Comparison of ENCODE assay signal across 28 cellular contexts in genomic region chr11:8747173-8747572, GRCh38.
DNase-seq lines count a peak whose midpoint lies in the region; ATAC-seq, FAIRE-seq and TF ChIP-seq lines count a peak whose summit lies in the region.
"Had no signal": no experiment of that assay in that cellular context is flagged by ENCODE, and none has a peak within 500 bp of the region (broad histone marks: within the 10 kb centered on the region; RNA-seq: fewer than 3 reads in every experiment).

No MANE protein-coding gene starts in this region.

- no peak overlapping the region for H2BK5ac ChIP-seq in mesenchymal stem cell (ENCODE audit: low read depth, low read length, poor library complexity, severe bottlenecking)

- H3K27me3 Mint-ChIP-seq in astrocyte (ENCODE audit: low read depth, unreplicated experiment) = no peaks in the 10 kb centered on the region
- H3K27me3 Mint-ChIP-seq: brain had no signal

- H3K23ac ChIP-seq in mesenchymal stem cell (ENCODE audit: low read length in 2 of 2) = no peak overlapping the region

- no peak overlapping the region for H3K4ac ChIP-seq in mesenchymal stem cell (ENCODE audit: low read depth in 1 of 2, low read length in 2 of 2)

- H3K4me1 ChIP-seq in astrocyte (ENCODE audit: insufficient read depth, low read length) (peaks cover 11% of the 10 kb centered on the region), mucosa of descending colon (ENCODE audit: low read depth) (peaks cover 26% of the 10 kb centered on the region), uterus (peaks cover 0 to 3% of the 10 kb centered on the region in 2 donors), foreskin keratinocyte (peaks cover 12% of the 10 kb centered on the region), mesenchymal stem cell (ENCODE audit: control insufficient read depth, insufficient read depth, low read depth, low read length) (peaks cover 11% of the 10 kb centered on the region)
- H3K4me1 ChIP-seq: adrenal gland had no signal

- H3K4me3 Mint-ChIP-seq in astrocyte (ENCODE audit: unreplicated experiment) = no peak overlapping the region
- H3K4me3 Mint-ChIP-seq: activated CD8-positive, alpha-beta T cell treated with anti-CD3 and anti-CD28 coated beads for 36 hours; activated naive CD4-positive, alpha-beta T cell treated with anti-CD3 and anti-CD28 coated beads, Interleukin-2, amount 10 ng/mL, durations not matched to agents 7 days and 5 days; brain; HFFc6; stimulated activated naive CD8-positive, alpha-beta T cell treated with anti-CD3 and anti-CD28 coated beads, Interleukin-15, Interleukin-2, amounts not matched to agents 100 ng/mL and 50 ng/mL, for 24 hours; T-helper 2 cell treated with Interferon-gamma antibody and Interleukin-4, amounts not matched to agents 5 μg/mL and 100 μg/mL, for 36 hours had no signal

- no peak overlapping the region for H3K14ac ChIP-seq in mesenchymal stem cell (ENCODE audit: low read length in 2 of 2)

- H3K36me3 ChIP-seq in astrocyte (ENCODE audit: insufficient read depth, low read length) = peaks cover 5% of the 10 kb centered on the region
- H3K36me3 ChIP-seq in mucosa of descending colon (ENCODE audit: low read depth) = no peaks in the 10 kb centered on the region
- no peaks in the 10 kb centered on the region for H3K36me3 ChIP-seq in uterus
- H3K36me3 ChIP-seq in mesenchymal stem cell (ENCODE audit: control insufficient read depth in 1 of 2, insufficient read depth in 2 of 2, low read depth in 1 of 2, low read length in 2 of 2) = peaks cover 6 to 53% of the 10 kb centered on the region in 2 experiments
- H3K36me3 ChIP-seq: adrenal gland, Peyer's patch had no signal

- peaks cover 32% of the 10 kb centered on the region for H3K36me3 Mint-ChIP-seq in astrocyte (ENCODE audit: low read depth, unreplicated experiment)
- H3K36me3 Mint-ChIP-seq: activated naive CD4-positive, alpha-beta T cell treated with anti-CD3 and anti-CD28 coated beads, Interleukin-2, amount 10 ng/mL, durations not matched to agents 7 days and 5 days had no signal

- ATAC-seq in GM21786 (IDR thresholded peaks at IDR 0.05; ENCODE audit: unreplicated experiment) (peak; percentile 71), mucosa of descending colon (peak; percentile 76), foreskin keratinocyte (no peak)
- ATAC-seq: activated CD8-positive, alpha-beta T cell treated with anti-CD3 and anti-CD28 coated beads for 36 hours; gastroesophageal sphincter; left cardiac atrium had no signal

- peak overlapping the region; percentile 58 for H3K27ac Mint-ChIP-seq in astrocyte (ENCODE audit: unreplicated experiment)
- H3K27ac Mint-ChIP-seq: activated CD8-positive, alpha-beta T cell treated with anti-CD3 and anti-CD28 coated beads for 36 hours; activated naive CD4-positive, alpha-beta T cell treated with anti-CD3 and anti-CD28 coated beads, Interleukin-2, amount 10 ng/mL, durations not matched to agents 7 days and 5 days; HFFc6; stimulated activated naive CD8-positive, alpha-beta T cell treated with anti-CD3 and anti-CD28 coated beads, Interleukin-15, Interleukin-2, amounts not matched to agents 100 ng/mL and 50 ng/mL, for 24 hours; T-helper 2 cell treated with Interferon-gamma antibody and Interleukin-4, amounts not matched to agents 5 μg/mL and 100 μg/mL, for 36 hours had no signal

- no peak overlapping the region for H3K18ac ChIP-seq in mesenchymal stem cell (ENCODE audit: low read depth in 1 of 2, low read length in 2 of 2)

- no peak overlapping the region for H2BK12ac ChIP-seq in mesenchymal stem cell (ENCODE audit: low read length in 2 of 2)

- H3K27ac ChIP-seq in astrocyte (ENCODE audit: low read depth, low read length) (no peak overlapping the region), uterus (peak overlapping the region; percentile 6 to 11), foreskin keratinocyte (no peak overlapping the region), mesenchymal stem cell (ENCODE audit: low read length, poor library complexity, severe bottlenecking) (no peak overlapping the region)
- H3K27ac ChIP-seq: adrenal gland, C4-2B had no signal

- peaks cover 26% of the 10 kb centered on the region for H3K79me2 ChIP-seq in astrocyte (ENCODE audit: insufficient read depth, low read length)

- peaks cover 61% of the 10 kb centered on the region for H4K20me1 ChIP-seq in astrocyte (ENCODE audit: insufficient read depth, low read length)

- H4K8ac ChIP-seq in mesenchymal stem cell (ENCODE audit: low read length) = no peak overlapping the region

- no peaks in the 10 kb centered on the region for H3K27me3 ChIP-seq in astrocyte (ENCODE audit: insufficient read depth, low read length)
- no peaks in the 10 kb centered on the region for H3K27me3 ChIP-seq in uterus
- no peaks in the 10 kb centered on the region for H3K27me3 ChIP-seq in foreskin keratinocyte
- no peaks in the 10 kb centered on the region for H3K27me3 ChIP-seq in mesenchymal stem cell (ENCODE audit: control insufficient read depth in 1 of 2, insufficient read depth in 1 of 2, low read length in 2 of 2)
- H3K27me3 ChIP-seq: adrenal gland, gastroesophageal sphincter, Peyer's patch had no signal

- no peak for DNase-seq in astrocyte (ENCODE audit: low read depth)
- DNase-seq in mucosa of descending colon = no peak
- no peak for DNase-seq in uterus
- DNase-seq in foreskin keratinocyte = no peak
- no peak for DNase-seq in mesenchymal stem cell
- DNase-seq in cerebellum (ENCODE audit: low spot score) = no peak
- DNase-seq: activated CD4-positive, alpha-beta T cell treated with anti-CD3 and anti-CD28 coated beads for 1 hour; activated CD8-positive, alpha-beta T cell treated with anti-CD3 and anti-CD28 coated beads for 36 hours; activated naive CD4-positive, alpha-beta T cell treated with anti-CD3 and anti-CD28 coated beads, Interleukin-2, amount 10 ng/mL, durations not matched to agents 7 days and 5 days; adrenal gland; COR-L47; GOT3; HFFc6; left cardiac atrium; NCI-H1105 treated with DMSO at 0.1 percent for 48 hours; NCI-H1930; NCI-H524 treated with DMSO at 0.1 percent for 48 hours; NK-92 treated with Interleukin-12 subunit alpha and Interleukin-12 subunit beta, amount 100 ng/mL, for 24 hours; Peyer's patch; stimulated activated CD4-positive, alpha-beta T cell treated with anti-CD3 and anti-CD28 coated beads, Interleukin-1b, Interleukin-23, amount 100 ng/mL, for 48 hours had no signal

- H3K4me3 ChIP-seq in astrocyte (ENCODE audit: insufficient read depth, low read depth, low read length) (no peak overlapping the region), mucosa of descending colon (no peak overlapping the region), uterus (no peak overlapping the region), mesenchymal stem cell (ENCODE audit: insufficient read depth in 1 of 2, low read depth in 1 of 2, low read length in 2 of 2) (no peak overlapping the region)
- H3K4me3 ChIP-seq: adrenal gland, gastroesophageal sphincter, Peyer's patch, smooth muscle cell had no signal

- FAIRE-seq in astrocyte (lab: Jason Lieb, UNC) = no peak
- FAIRE-seq: endothelial cell of umbilical vein had no signal

- TF ChIP-seq POLR2A in uterus (IDR thresholded peaks at IDR 0.05) = no peak

- H4K91ac ChIP-seq in mesenchymal stem cell (ENCODE audit: low read length) = no peak overlapping the region

- H3K4me1 Mint-ChIP-seq in astrocyte (ENCODE audit: low read depth, unreplicated experiment) = peaks cover 6% of the 10 kb centered on the region
- H3K4me1 Mint-ChIP-seq: activated naive CD4-positive, alpha-beta T cell treated with anti-CD3 and anti-CD28 coated beads, Interleukin-2, amount 10 ng/mL, durations not matched to agents 7 days and 5 days; brain had no signal

- H3K4me2 ChIP-seq in astrocyte (ENCODE audit: low read length) = no peak overlapping the region
- no peak overlapping the region for H3K4me2 ChIP-seq in mesenchymal stem cell (ENCODE audit: low read length, poor library complexity, severe bottlenecking)
- H3K4me2 ChIP-seq: smooth muscle cell had no signal

- no peak for TF ChIP-seq CTCF in astrocyte (IDR thresholded peaks at IDR 0.05; ENCODE audit: insufficient read depth, low read depth, low read length)
- no peak for TF ChIP-seq CTCF in mucosa of descending colon (IDR thresholded peaks at IDR 0.05)
- no peak for TF ChIP-seq CTCF in uterus (IDR thresholded peaks at IDR 0.05)
- no peak for TF ChIP-seq CTCF in foreskin keratinocyte (conservative IDR thresholded peaks at IDR 0.05)

- H2BK15ac ChIP-seq in mesenchymal stem cell (ENCODE audit: low read depth, poor library complexity, severe bottlenecking) = no peak overlapping the region

- H3K9ac ChIP-seq in astrocyte (ENCODE audit: low read length) (no peak overlapping the region), mesenchymal stem cell (ENCODE audit: low read length) (no peak overlapping the region)

- H2BK120ac ChIP-seq in mesenchymal stem cell (ENCODE audit: low read depth, low read length) = no peak overlapping the region

- H3K9me3 ChIP-seq in astrocyte (ENCODE audit: insufficient read depth, low read depth, low read length) = no peaks in the 10 kb centered on the region
- no peaks in the 10 kb centered on the region for H3K9me3 ChIP-seq in mucosa of descending colon
- no peaks in the 10 kb centered on the region for H3K9me3 ChIP-seq in uterus
- no peaks in the 10 kb centered on the region for H3K9me3 ChIP-seq in mesenchymal stem cell (ENCODE audit: control insufficient read depth, low read length)
- H3K9me3 ChIP-seq: adrenal gland, gastroesophageal sphincter, Peyer's patch had no signal

- intact Hi-C loops in mucosa of descending colon (cut with DNase I, micrococcal nuclease) (no loop called here), uterus (cut with DNase I; ENCODE audit: low total_unique reads) (no loop called here)

- H2AFZ ChIP-seq in astrocyte (ENCODE audit: low read depth, low read length) = no peak overlapping the region
- H2AFZ ChIP-seq in mesenchymal stem cell (ENCODE audit: low read depth, low read length) = no peak overlapping the region

- no peaks in the 10 kb centered on the region for H3K9me3 Mint-ChIP-seq in astrocyte (ENCODE audit: unreplicated experiment)
- H3K9me3 Mint-ChIP-seq: activated CD8-positive, alpha-beta T cell treated with anti-CD3 and anti-CD28 coated beads for 36 hours; HFFc6; T-helper 2 cell treated with Interferon-gamma antibody and Interleukin-4, amounts not matched to agents 5 μg/mL and 100 μg/mL, for 36 hours had no signal

- peaks cover 35% of the 10 kb centered on the region for H3K79me1 ChIP-seq in mesenchymal stem cell (replicated peaks; ENCODE audit: low read length, poor library complexity, severe bottlenecking)

- H2AK5ac ChIP-seq in mesenchymal stem cell (ENCODE audit: low read length, severe bottlenecking) = no peak overlapping the region

Comparison
In these comparisons a context has a peak if more than half of its experiments do, and no peak if none do; other contexts are left out.
1. H3K27ac ChIP-seq: peak in uterus (2 of 2); none in astrocyte (single experiment), foreskin keratinocyte (single experiment) and mesenchymal stem cell (single experiment).